Comparison of ENCODE assay signal across 40 cellular contexts in genomic region chr19:8881512-8881911, GRCh38. TPM values are rescaled to one million over a fixed set of nuclear protein-coding genes. Genes with fewer than 3 reads are reported as not detected.
"Had no signal": no experiment of that assay in that cellular context is flagged by ENCODE, and none has a peak within 500 bp of the region (broad histone marks: within the 10 kb centered on the region; RNA-seq: fewer than 3 reads in every experiment).

No MANE protein-coding gene starts in this region.

- DNase-seq: Karpas-422, Kasumi-1, MG63, MM.1S, MV-4-11, NCI-H1048, NCI-H1092, NCI-H1092 treated with DMSO at 0.1 percent for 48 hours, NCI-H1105, NCI-H1105 treated with DMSO at 0.1 percent for 48 hours, NCI-H1417, NCI-H1417 treated with DMSO at 0.1 percent for 48 hours, NCI-H1436, NCI-H1436 treated with DMSO at 0.1 percent for 48 hours, NCI-H146, NCI-H1694, NCI-H1694 treated with DMSO at 0.1 percent for 48 hours, NCI-H187, NCI-H187 treated with DMSO at 0.1 percent for 48 hours, NCI-H1930, NCI-H2029, NCI-H2029 treated with DMSO at 0.1 percent for 48 hours, NCI-H2081, NCI-H2081 treated with DMSO at 0.1 percent for 48 hours, NCI-H2107, NCI-H2171, NCI-H2171 treated with DMSO at 0.1 percent for 48 hours, NCI-H2227 treated with DMSO at 0.1 percent for 48 hours, NCI-H226, NCI-H345, NCI-H446, NCI-H446 treated with DMSO at 0.1 percent for 48 hours, NCI-H510A, NCI-H510A treated with DMSO at 0.1 percent for 48 hours, NCI-H524, NCI-H524 treated with DMSO at 0.1 percent for 48 hours had no signal

- H3K27me3 ChIP-seq: MG63 had no signal

- H3K4me3 ChIP-seq: MG63 had no signal

- H3K36me3 ChIP-seq: MG63 had no signal

RNA-seq across cellular contexts. Expression of gene MBD3L1, which starts 49.3 kb away (rescaled TPM):
- total RNA-seq: LHCN-M2, M059J, MCF 10A, NCI-H460 had no signal
